ENCODE assay signal across 26 cellular contexts in the genomic region with DNA sequence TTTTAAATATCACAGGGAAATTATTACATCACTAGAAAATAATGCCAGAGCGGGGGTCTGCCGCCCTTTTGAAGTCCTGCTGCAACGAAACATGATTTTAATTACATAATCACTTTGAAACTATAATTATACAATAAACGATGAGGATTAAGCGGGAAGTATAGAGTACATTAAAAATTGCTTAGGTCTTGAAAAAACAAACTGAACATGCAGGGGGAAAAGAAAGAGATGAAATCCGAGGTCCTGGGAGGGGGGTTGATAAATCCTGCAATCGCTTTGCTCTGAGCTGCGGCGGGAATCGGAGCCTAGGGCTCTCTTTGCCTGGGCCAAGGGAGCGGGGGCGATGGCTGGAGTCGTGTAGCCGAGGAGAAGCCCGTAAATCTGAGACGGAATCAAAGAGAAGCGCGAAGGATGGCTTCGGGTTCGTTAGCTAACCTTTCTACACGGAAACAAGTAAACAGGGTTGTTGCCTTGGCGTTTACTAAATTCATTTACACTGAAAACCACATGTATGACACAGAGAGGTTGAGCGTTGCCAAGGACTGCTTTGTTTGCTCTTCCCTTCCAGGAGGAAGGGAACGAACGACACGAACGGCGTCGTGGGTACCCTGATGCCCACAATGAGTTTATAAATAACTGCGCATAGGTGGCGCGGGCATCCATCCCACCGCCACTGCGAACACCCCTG.
DNase-seq lines count a peak whose midpoint lies in the region; FAIRE-seq and TF ChIP-seq lines count a peak whose summit lies in the region.
"Had no signal": no experiment of that assay in that cellular context is flagged by ENCODE, and none has a peak within 500 bp of the region (broad histone marks: within the 10 kb centered on the region; RNA-seq: fewer than 3 reads in every experiment).

No MANE protein-coding gene starts in this region.

- no peak overlapping the region for H2BK12ac ChIP-seq in H9 (ENCODE audit: insufficient read length, low read depth, low read length)

- H2AFZ ChIP-seq in H9 (ENCODE audit: low read length), result no peak overlapping the region
- H2AFZ ChIP-seq in endothelial cell of umbilical vein (ENCODE audit: low read depth, low read length), result no peak overlapping the region

- POLR2A ChIA-PET in endothelial cell of umbilical vein (lab: Charles Lee), result no interaction called here

- no peak overlapping the region for H2BK5ac ChIP-seq in H9 (ENCODE audit: insufficient read length, low read length)

- H4K91ac ChIP-seq in H9 (ENCODE audit: insufficient read length, low read depth, low read length), result no peak overlapping the region

- intact Hi-C loops in endothelial cell of umbilical vein (cut with micrococcal nuclease), result loop anchor here (2.0 kb wide), 1 partner anchor 150 kb away; no protein-coding TSS in a partner anchor

- H3K4me1 Mint-ChIP-seq in H9 (peaks cover 38 to 48% of the 10 kb centered on the region in 2 experiments), nephron progenitor cell (peaks cover 62% of the 10 kb centered on the region)

- no peak overlapping the region for H2BK20ac ChIP-seq in H9 (ENCODE audit: low read depth, low read length, poor library complexity, severe bottlenecking)

- H2BK15ac ChIP-seq in H9 (ENCODE audit: low read depth, low read length), result no peak overlapping the region

- peaks cover 91% of the 10 kb centered on the region for H3K27me3 ChIP-seq in H9 (ENCODE audit: insufficient read depth, low read length)
- H3K27me3 ChIP-seq in endothelial cell of umbilical vein (ENCODE audit: control insufficient read depth in 2 of 2, insufficient read depth in 2 of 2, low read length in 2 of 2), result peaks cover 95 to 100% of the 10 kb centered on the region in 2 experiments
- no peaks in the 10 kb centered on the region for H3K27me3 ChIP-seq in WERI-Rb-1 (ENCODE audit: insufficient read depth, low read depth, severe bottlenecking)

- H3K4me3 Mint-ChIP-seq in H9, result peak overlapping the region in 1 of 2 experiments; percentile 68; a peak in 3 of 5 replicates
- H3K4me3 Mint-ChIP-seq in nephron progenitor cell, result peak overlapping the region; percentile 65
- H3K4me3 Mint-ChIP-seq: B cell; stimulated activated naive CD8-positive, alpha-beta T cell treated with anti-CD3 and anti-CD28 coated beads, Interleukin-15, amount 100 ng/mL, for 72 hours had no signal

- H3K9ac ChIP-seq in ES-I3 (ENCODE audit: low read depth, low read length), result peak overlapping the region; percentile 59; the same call in 1 of the 2 replicates
- no peak overlapping the region for H3K9ac ChIP-seq in H9 (ENCODE audit: extremely low read depth, insufficient read length, low read length)
- no peak overlapping the region for H3K9ac ChIP-seq in endothelial cell of umbilical vein (replicated peaks; ENCODE audit: extremely low read depth, insufficient read depth, low read length)

- H3K4me2 ChIP-seq in H9 (ENCODE audit: insufficient read depth, insufficient read length, low read length) (peak overlapping the region; percentile 29), endothelial cell of umbilical vein (ENCODE audit: insufficient read depth, low read length) (no peak overlapping the region)

- TF ChIP-seq POLR2A in endothelial cell of umbilical vein (IDR thresholded peaks at IDR 0.05; ENCODE audit: low read depth, low read length), result no peak

- H3K27ac Mint-ChIP-seq in H9, result no peak overlapping the region
- no peak overlapping the region for H3K27ac Mint-ChIP-seq in nephron progenitor cell
- H3K27ac Mint-ChIP-seq: B cell; naive thymus-derived CD8-positive, alpha-beta T cell; stimulated activated naive CD8-positive, alpha-beta T cell treated with anti-CD3 and anti-CD28 coated beads, Interleukin-15, amount 100 ng/mL, for 72 hours had no signal

- H3K4me3 ChIP-seq in endothelial cell of umbilical vein (replicated peaks in 1 of 3; ENCODE audit: insufficient read depth in 1 of 3, low read depth in 1 of 3, low read length in 3 of 3) (no peak overlapping the region), WERI-Rb-1 (ENCODE audit: low read depth, low read length) (no peak overlapping the region)
- H3K4me3 ChIP-seq: prostate gland, skin epidermis had no signal

- CTCF ChIA-PET in endothelial cell of umbilical vein (lab: Charles Lee), result interaction anchor here (0.8 to 5.0 kb wide), 3 partner anchors 59 to 150 kb away, joined by 3 to 42 read pairs (median 16); no protein-coding TSS in a partner anchor

- TF ChIP-seq CTCF in H9 (conservative IDR thresholded peaks at IDR 0.05), result no peak
- no peak for TF ChIP-seq CTCF in endothelial cell of umbilical vein (IDR thresholded peaks at IDR 0.05; ENCODE audit: extremely low read depth in 1 of 2, insufficient read depth in 1 of 2, low read depth in 1 of 2, low read length in 2 of 2)
- no peak for TF ChIP-seq CTCF in nephron progenitor cell (IDR thresholded peaks at IDR 0.05)
- TF ChIP-seq CTCF in WERI-Rb-1 (IDR thresholded peaks at IDR 0.05; ENCODE audit: low read depth, low read length), result no peak

- H3T11ph ChIP-seq in H9 (ENCODE audit: low read length), result no peak overlapping the region

- H3K23ac ChIP-seq in H9 (ENCODE audit: insufficient read length, low read depth, low read length), result no peak overlapping the region

- H3K27me3 Mint-ChIP-seq in H9 (ENCODE audit: low read depth), result peaks cover 100% of the 10 kb centered on the region
- peaks cover 100% of the 10 kb centered on the region for H3K27me3 Mint-ChIP-seq in nephron progenitor cell (ENCODE audit: low read depth, poor library complexity)

- H2BK120ac ChIP-seq in H9 (ENCODE audit: low read depth, low read length, poor library complexity, severe bottlenecking), result no peak overlapping the region

- H4K5ac ChIP-seq in H9 (ENCODE audit: insufficient read length, low read depth, low read length), result no peak overlapping the region

- no peak overlapping the region for H4K8ac ChIP-seq in H9 (replicated peaks; ENCODE audit: insufficient read length, low read depth, low read length)

- H4K20me1 ChIP-seq in H9 (ENCODE audit: control insufficient read depth, insufficient read depth, insufficient read length) (no peaks in the 10 kb centered on the region), endothelial cell of umbilical vein (replicated peaks; ENCODE audit: control insufficient read depth, extremely low read depth, insufficient read depth, low read length) (no peaks in the 10 kb centered on the region)

- peaks cover 15% of the 10 kb centered on the region for H3K23me2 ChIP-seq in H9 (ENCODE audit: insufficient read length, low read depth, low read length, poor library complexity, severe bottlenecking)

- no peak overlapping the region for H3K56ac ChIP-seq in H9 (ENCODE audit: insufficient read length, low read depth, low read length)

- no peaks in the 10 kb centered on the region for H3K79me1 ChIP-seq in H9 (ENCODE audit: insufficient read depth, low read depth, low read length, poor library complexity, severe bottlenecking)

- no peak overlapping the region for H3K27ac ChIP-seq in H9 (ENCODE audit: insufficient read length, low read depth, low read length)
- H3K27ac ChIP-seq in endothelial cell of umbilical vein (ENCODE audit: insufficient read depth, low read depth, low read length), result no peak overlapping the region
- H3K27ac ChIP-seq in WERI-Rb-1, result no peak overlapping the region
- H3K27ac ChIP-seq: epithelial cell of prostate, gastroesophageal sphincter, prostate gland, skin epidermis had no signal

- no peaks in the 10 kb centered on the region for H3K9me1 ChIP-seq in endothelial cell of umbilical vein (replicated peaks; ENCODE audit: control insufficient read depth, extremely low read depth, insufficient read depth, low read length)

- H3K4ac ChIP-seq in H9 (ENCODE audit: low read depth, low read length), result no peak overlapping the region

- dilution Hi-C loops in endothelial cell of umbilical vein (cut with MboI; ENCODE audit: extremely low pct_ligation_motif_present, low sequenced_read_pairs), result no loop called here

- no peak for DNase-seq in H9
- DNase-seq in endothelial cell of umbilical vein (ENCODE audit: low read depth, low spot score), result no peak
- DNase-seq in nephron progenitor cell, result no peak
- DNase-seq in putamen (ENCODE audit: low spot score), result no peak
- DNase-seq in kidney tubule cell (ENCODE audit: low spot score), result no peak
- no peak for DNase-seq in WERI-Rb-1
- DNase-seq: amniotic stem cell; caudate nucleus; dermis blood vessel endothelial cell; EL; Kasumi-1; naive thymus-derived CD8-positive, alpha-beta T cell; NCI-H1092; NCI-H2029 treated with DMSO at 0.1 percent for 48 hours; NCI-H446; NK-92 treated with Interleukin-12 subunit alpha and Interleukin-12 subunit beta, amount 100 ng/mL, for 24 hours; stimulated activated CD4-positive, alpha-beta T cell treated with anti-CD3 and anti-CD28 coated beads, Interleukin-4, amount 100 ng/mL, for 1 hour; stimulated activated naive CD8-positive, alpha-beta T cell treated with anti-CD3 and anti-CD28 coated beads, Interleukin-15, amount 100 ng/mL, for 72 hours; trophoblast cell had no signal

- no TSS peak for BruUV-seq in endothelial cell of umbilical vein (replicated peaks; lab: Mats Ljungman, UMichigan)

- no peaks in the 10 kb centered on the region for H3K36me3 ChIP-seq in ES-I3 (ENCODE audit: insufficient read depth, low read length)
- H3K36me3 ChIP-seq in endothelial cell of umbilical vein (ENCODE audit: control insufficient read depth in 2 of 2, extremely low read depth in 1 of 2, insufficient read depth in 2 of 2, low read length in 2 of 2), result no peaks in the 10 kb centered on the region
- H3K36me3 ChIP-seq in WERI-Rb-1, result no peaks in the 10 kb centered on the region
- H3K36me3 ChIP-seq: gastroesophageal sphincter, prostate gland had no signal

- no peaks in the 10 kb centered on the region; a peak in 2 of 7 replicates for H3K36me3 Mint-ChIP-seq in H9 (ENCODE audit: insufficient read depth in 1 of 3, low read depth in 3 of 3)
- no peaks in the 10 kb centered on the region for H3K36me3 Mint-ChIP-seq in nephron progenitor cell (ENCODE audit: low read depth)

- no peak overlapping the region for H3K18ac ChIP-seq in H9 (ENCODE audit: insufficient read length, low read depth, low read length)

- no peak overlapping the region for H2AK5ac ChIP-seq in H9 (ENCODE audit: insufficient read length, low read length)

- peak; percentile 46 for FAIRE-seq in endothelial cell of umbilical vein (lab: Jason Lieb, UNC)
- FAIRE-seq: HTR-8/SVneo had no signal

- H3K9me3 ChIP-seq in ES-I3 (ENCODE audit: control insufficient read depth, insufficient read depth, low read length) (no peaks in the 10 kb centered on the region), H9 (ENCODE audit: control insufficient read depth, low read depth, low read length) (no peaks in the 10 kb centered on the region), endothelial cell of umbilical vein (replicated peaks; ENCODE audit: control insufficient read depth, insufficient read depth, low read length) (no peaks in the 10 kb centered on the region), WERI-Rb-1 (ENCODE audit: severe bottlenecking) (no peaks in the 10 kb centered on the region)
- H3K9me3 ChIP-seq: gastroesophageal sphincter, prostate gland had no signal

- H3K9me3 Mint-ChIP-seq in H9 (peaks cover 2 to 3% of the 10 kb centered on the region in 2 experiments; a peak in 1 of 5 replicates), nephron progenitor cell (no peaks in the 10 kb centered on the region)
- H3K9me3 Mint-ChIP-seq: stimulated activated naive CD8-positive, alpha-beta T cell treated with anti-CD3 and anti-CD28 coated beads, Interleukin-15, amount 100 ng/mL, for 72 hours had no signal

- H3K4me1 ChIP-seq in ES-I3 (ENCODE audit: insufficient read depth, low read length) (peaks cover 3% of the 10 kb centered on the region), H9 (ENCODE audit: insufficient read depth, low read length) (no peaks in the 10 kb centered on the region), endothelial cell of umbilical vein (ENCODE audit: control insufficient read depth, extremely low read depth, insufficient read depth, low read length) (no peaks in the 10 kb centered on the region)
- H3K4me1 ChIP-seq: prostate gland had no signal

- no peaks in the 10 kb centered on the region for H3K79me2 ChIP-seq in H9 (ENCODE audit: insufficient read depth, low read length)
- no peaks in the 10 kb centered on the region for H3K79me2 ChIP-seq in endothelial cell of umbilical vein (ENCODE audit: control insufficient read depth, insufficient read depth, low read length)

- WGBS in H9 (ENCODE audit: extremely low coverage, insufficient read length, low lambda C conversion rate), result no CpG with 5 or more reads among the region's 34 CpGs

- H3K14ac ChIP-seq in H9 (ENCODE audit: insufficient read depth, low read length), result no peak overlapping the region
